Comparison of ENCODE assay signal across 8 cellular contexts in genomic region chr10:62374862-62375710, GRCh38. TPM values are rescaled to one million over a fixed set of nuclear protein-coding genes. Genes with fewer than 3 reads are reported as not detected.
A peak's percentile ranks its signal among the peaks of the same experiment; 100 is the strongest.
DNase-seq lines count a peak whose midpoint lies in the region; ATAC-seq and TF ChIP-seq lines count a peak whose summit lies in the region.

No MANE protein-coding gene starts in this region.

- POLR2A ChIA-PET in activated CD4-positive, alpha-beta T cell treated with anti-CD3 and anti-CD28 coated beads, Interleukin-2, amount 10 ng/mL, durations not matched to agents 7 days and 5 days (lab: Charles Lee) = no interaction called here
- POLR2A ChIA-PET in activated CD8-positive, alpha-beta T cell treated with anti-CD3 and anti-CD28 coated beads, Interleukin-2, amount 10 ng/mL, durations not matched to agents 7 days and 5 days (lab: Charles Lee) = no interaction called here

- H3K36me3 Mint-ChIP-seq in activated CD4-positive, alpha-beta T cell treated with anti-CD3 and anti-CD28 coated beads, Interleukin-2, amount 10 ng/mL, durations not matched to agents 7 days and 5 days (ENCODE audit: low read depth) = no peaks in the 10 kb centered on the region
- no peaks in the 10 kb centered on the region for H3K36me3 Mint-ChIP-seq in activated CD8-positive, alpha-beta T cell treated with anti-CD3 and anti-CD28 coated beads, Interleukin-2, amount 10 ng/mL, durations not matched to agents 7 days and 5 days (ENCODE audit: low read depth)

- TF ChIP-seq POLR2A in uterus (IDR thresholded peaks at IDR 0.05) = no peak

- intact Hi-C loops in head of caudate nucleus (cut with DNase I) = no loop called here
- intact Hi-C loops in uterus (cut with DNase I; ENCODE audit: low total_unique reads) = no loop called here

- H3K4me1 Mint-ChIP-seq in activated CD4-positive, alpha-beta T cell treated with anti-CD3 and anti-CD28 coated beads, Interleukin-2, amount 10 ng/mL, durations not matched to agents 7 days and 5 days = peaks cover 10% of the 10 kb centered on the region
- H3K4me1 Mint-ChIP-seq in activated CD8-positive, alpha-beta T cell treated with anti-CD3 and anti-CD28 coated beads, Interleukin-2, amount 10 ng/mL, durations not matched to agents 7 days and 5 days (ENCODE audit: low read depth) = peaks cover 4% of the 10 kb centered on the region

- DNase-seq in activated CD4-positive, alpha-beta T cell treated with anti-CD3 and anti-CD28 coated beads, Interleukin-2, amount 10 ng/mL, durations not matched to agents 7 days and 5 days = no peak
- DNase-seq in activated CD4-positive, alpha-beta T cell treated with anti-CD3 and anti-CD28 coated beads, Interleukin-2, amount 50 U/mL, for 1 hour = no peak
- no peak for DNase-seq in activated CD8-positive, alpha-beta T cell treated with anti-CD3 and anti-CD28 coated beads, Interleukin-2, amount 10 ng/mL, durations not matched to agents 7 days and 5 days
- DNase-seq in head of caudate nucleus = peak in 27 of 42 donors; percentile 17 to 65 (median 33)
- peak in 16 of 49 donors; percentile 9 to 70 (median 46) for DNase-seq in substantia nigra (lab: John Stamatoyannopoulos, UW)
- DNase-seq in SW 1271 (lab: John Stamatoyannopoulos, UW) = no peak
- DNase-seq in uterus = no peak

- no peak overlapping the region for H3K4me3 ChIP-seq in uterus

- ATAC-seq in activated CD8-positive, alpha-beta T cell treated with anti-CD3 and anti-CD28 coated beads, Interleukin-2, amount 10 ng/mL, durations not matched to agents 7 days and 5 days = no peak
- ATAC-seq in HG03432 (IDR thresholded peaks at IDR 0.05; ENCODE audit: unreplicated experiment) = no peak

- no peaks in the 10 kb centered on the region for H3K27me3 ChIP-seq in uterus

- no peak overlapping the region for H3K27ac Mint-ChIP-seq in activated CD4-positive, alpha-beta T cell treated with anti-CD3 and anti-CD28 coated beads, Interleukin-2, amount 10 ng/mL, durations not matched to agents 7 days and 5 days
- no peak overlapping the region for H3K27ac Mint-ChIP-seq in activated CD8-positive, alpha-beta T cell treated with anti-CD3 and anti-CD28 coated beads, Interleukin-2, amount 10 ng/mL, durations not matched to agents 7 days and 5 days

- no peaks in the 10 kb centered on the region for H3K9me3 Mint-ChIP-seq in activated CD4-positive, alpha-beta T cell treated with anti-CD3 and anti-CD28 coated beads, Interleukin-2, amount 10 ng/mL, durations not matched to agents 7 days and 5 days
- H3K9me3 Mint-ChIP-seq in activated CD8-positive, alpha-beta T cell treated with anti-CD3 and anti-CD28 coated beads, Interleukin-2, amount 10 ng/mL, durations not matched to agents 7 days and 5 days (ENCODE audit: insufficient read depth) = no peaks in the 10 kb centered on the region

- CTCF ChIA-PET in activated CD4-positive, alpha-beta T cell treated with anti-CD3 and anti-CD28 coated beads, Interleukin-2, amount 10 ng/mL, durations not matched to agents 7 days and 5 days (lab: Charles Lee) = no interaction called here
- CTCF ChIA-PET in activated CD8-positive, alpha-beta T cell treated with anti-CD3 and anti-CD28 coated beads, Interleukin-2, amount 10 ng/mL, durations not matched to agents 7 days and 5 days (lab: Charles Lee) = interaction anchor here (0.7 kb wide), 1 partner anchor 1666 kb away, joined by 3 read pairs; no protein-coding TSS in a partner anchor

- peaks cover 41% of the 10 kb centered on the region for H3K27me3 Mint-ChIP-seq in activated CD4-positive, alpha-beta T cell treated with anti-CD3 and anti-CD28 coated beads, Interleukin-2, amount 10 ng/mL, durations not matched to agents 7 days and 5 days
- peaks cover 41% of the 10 kb centered on the region for H3K27me3 Mint-ChIP-seq in activated CD8-positive, alpha-beta T cell treated with anti-CD3 and anti-CD28 coated beads, Interleukin-2, amount 10 ng/mL, durations not matched to agents 7 days and 5 days (ENCODE audit: low read depth)

- H3K9me3 ChIP-seq in uterus = no peaks in the 10 kb centered on the region

- no peak for TF ChIP-seq CTCF in uterus (IDR thresholded peaks at IDR 0.05)

- H3K27ac ChIP-seq in substantia nigra (ENCODE audit: low read depth, low read length, poor library complexity, severe bottlenecking) (peak overlapping the region; percentile 93), uterus (no peak overlapping the region)

- H3K4me3 Mint-ChIP-seq in activated CD4-positive, alpha-beta T cell treated with anti-CD3 and anti-CD28 coated beads, Interleukin-2, amount 10 ng/mL, durations not matched to agents 7 days and 5 days = peak overlapping the region; percentile 65
- peak overlapping the region; percentile 52 for H3K4me3 Mint-ChIP-seq in activated CD8-positive, alpha-beta T cell treated with anti-CD3 and anti-CD28 coated beads, Interleukin-2, amount 10 ng/mL, durations not matched to agents 7 days and 5 days

- no peaks in the 10 kb centered on the region for H3K36me3 ChIP-seq in uterus

- H3K4me1 ChIP-seq in uterus = no peaks in the 10 kb centered on the region

RNA-seq across cellular contexts. Expression of gene ZNF365, which starts 0.9 kb away (rescaled TPM):
- under 1 TPM in 1 of 2 experiments, not detected in 1; 0.04 TPM for total RNA-seq in activated CD4-positive, alpha-beta T cell treated with anti-CD3 and anti-CD28 coated beads, Interleukin-2, amount 10 ng/mL, durations not matched to agents 7 days and 5 days
- not detected for total RNA-seq in activated CD8-positive, alpha-beta T cell treated with anti-CD3 and anti-CD28 coated beads, Interleukin-2, amount 10 ng/mL, durations not matched to agents 7 days and 5 days
- 1 to 10 TPM in 1 of 4 donors, not detected in 3; 1.3 TPM for total RNA-seq in uterus

Comparison
In these comparisons a context has a peak if more than half of its experiments do, and no peak if none do; other contexts are left out.
1. DNase-seq: peak in head of caudate nucleus (27 of 42); none in activated CD4-positive, alpha-beta T cell treated with anti-CD3 and anti-CD28 coated beads, Interleukin-2, amount 10 ng/mL, durations not matched to agents 7 days and 5 days (single experiment), activated CD4-positive, alpha-beta T cell treated with anti-CD3 and anti-CD28 coated beads, Interleukin-2, amount 50 U/mL, for 1 hour (single experiment), activated CD8-positive, alpha-beta T cell treated with anti-CD3 and anti-CD28 coated beads, Interleukin-2, amount 10 ng/mL, durations not matched to agents 7 days and 5 days (single experiment), SW 1271 (0 of 2) and uterus (0 of 2).